In genomic region chr2:5696741-5697521, GRCh38 we compare ENCODE assay signal across 8 cellular contexts. TPM values are rescaled to one million over a fixed set of nuclear protein-coding genes. Genes with fewer than 3 reads are reported as not detected.
DNase-seq lines count a peak whose midpoint lies in the region; ATAC-seq and TF ChIP-seq lines count a peak whose summit lies in the region.

No MANE protein-coding gene starts in this region.

- H3K4me1 Mint-ChIP-seq in neural crest cell (peaks cover 49% of the 10 kb centered on the region), CD14-positive monocyte (peaks cover 2% of the 10 kb centered on the region)
- peaks cover 7% of the 10 kb centered on the region for H3K4me1 Mint-ChIP-seq in CD8-positive, alpha-beta T cell (ENCODE audit: low read depth)

- ATAC-seq in HG03571 (IDR thresholded peaks at IDR 0.05; ENCODE audit: unreplicated experiment): no peak
- ATAC-seq in CD8-positive, alpha-beta T cell: no peak

- intact Hi-C loops in CD14-positive monocyte (cut with micrococcal nuclease): no loop called here
- intact Hi-C loops in CD8-positive, alpha-beta T cell (cut with DNase I, micrococcal nuclease): no loop called here

- peaks cover 28% of the 10 kb centered on the region for H3K27me3 Mint-ChIP-seq in neural crest cell (ENCODE audit: low read depth)
- peaks cover 58 to 82% (median 75%) of the 10 kb centered on the region in 3 donors for H3K27me3 Mint-ChIP-seq in CD14-positive monocyte (ENCODE audit: low read depth in 3 of 3)
- H3K27me3 Mint-ChIP-seq in CD8-positive, alpha-beta T cell (ENCODE audit: low read depth): peaks cover 54% of the 10 kb centered on the region

- POLR2A ChIA-PET in CD8-positive, alpha-beta T cell (lab: Charles Lee): no interaction called here

- CTCF ChIA-PET in CD8-positive, alpha-beta T cell (lab: Charles Lee): no interaction called here

- 0% methylated on average over 72 to 75 of the region's 75 CpGs for whole genome bisulfite sequencing in ectodermal cell, 2 experiments

- no peaks in the 10 kb centered on the region for H3K9me3 ChIP-seq in ectodermal cell (ENCODE audit: control insufficient read depth, low read length)
- H3K9me3 ChIP-seq in CD8-positive, alpha-beta T cell (ENCODE audit: low read length): no peaks in the 10 kb centered on the region

- H3K36me3 Mint-ChIP-seq in neural crest cell (ENCODE audit: low read depth) (peaks cover 56% of the 10 kb centered on the region), CD14-positive monocyte (peaks cover 2 to 3% of the 10 kb centered on the region in 2 donors)
- H3K36me3 Mint-ChIP-seq in CD8-positive, alpha-beta T cell: no peaks in the 10 kb centered on the region

- H3K4me3 ChIP-seq in ectodermal cell (ENCODE audit: insufficient read depth, low read depth, low read length): peak overlapping the region; percentile 98
- H3K4me3 ChIP-seq in CD8-positive, alpha-beta T cell (ENCODE audit: low read depth, low read length): no peak overlapping the region

- H3K27ac Mint-ChIP-seq in neural crest cell (ENCODE audit: unreplicated experiment) (peak overlapping the region; percentile 50), CD14-positive monocyte (no peak overlapping the region)
- H3K27ac Mint-ChIP-seq in CD8-positive, alpha-beta T cell: no peak overlapping the region

- H3K4me1 ChIP-seq in ectodermal cell (ENCODE audit: control insufficient read depth, insufficient read depth, low read length): peaks cover 11% of the 10 kb centered on the region
- H3K4me1 ChIP-seq in CD8-positive, alpha-beta T cell (ENCODE audit: insufficient read depth, low read length): no peaks in the 10 kb centered on the region

- H3K4me3 Mint-ChIP-seq in neural crest cell (peak overlapping the region; percentile 86), CD14-positive monocyte (peak overlapping the region in 1 of 2 donors; percentile 77)
- H3K4me3 Mint-ChIP-seq in CD8-positive, alpha-beta T cell: no peak overlapping the region

- H3K36me3 ChIP-seq in ectodermal cell (ENCODE audit: control insufficient read depth, insufficient read depth, low read length): peaks cover 17% of the 10 kb centered on the region
- no peaks in the 10 kb centered on the region for H3K36me3 ChIP-seq in CD8-positive, alpha-beta T cell (ENCODE audit: insufficient read depth, low read length)

- H3K9me3 Mint-ChIP-seq in neural crest cell: no peaks in the 10 kb centered on the region
- peaks cover 0 to 19% (median 11%) of the 10 kb centered on the region in 7 donors for H3K9me3 Mint-ChIP-seq in CD14-positive monocyte
- H3K9me3 Mint-ChIP-seq in CD8-positive, alpha-beta T cell: no peaks in the 10 kb centered on the region

- peak overlapping the region; percentile 79 for H3K27ac ChIP-seq in ectodermal cell (ENCODE audit: insufficient read depth, low read depth, low read length, poor library complexity, severe bottlenecking)
- no peak overlapping the region for H3K27ac ChIP-seq in CD8-positive, alpha-beta T cell (ENCODE audit: low read depth, low read length)

- peak; percentile 74 for DNase-seq in D341Med (ENCODE audit: low spot score)
- DNase-seq in NCI-H1105 treated with DMSO at 0.1 percent for 48 hours (lab: John Stamatoyannopoulos, UW): peak; percentile 66
- peak; percentile 50 for DNase-seq in neural crest cell (ENCODE audit: low read depth, low spot score)
- DNase-seq in CD14-positive monocyte (ENCODE audit: low spot score): no peak
- DNase-seq in stimulated activated CD4-positive, alpha-beta T cell treated with anti-CD3 and anti-CD28 coated beads, Interleukin-15, amount 100 ng/mL, for 24 hours: no peak
- DNase-seq in CD8-positive, alpha-beta T cell: no peak

- no peaks in the 10 kb centered on the region for H3K27me3 ChIP-seq in ectodermal cell (ENCODE audit: control insufficient read depth, insufficient read depth, low read length, poor library complexity, severe bottlenecking)
- peaks cover 3% of the 10 kb centered on the region for H3K27me3 ChIP-seq in CD8-positive, alpha-beta T cell (ENCODE audit: insufficient read depth, low read length)

- no peak for TF ChIP-seq CTCF in neural crest cell (conservative IDR thresholded peaks at IDR 0.05)
- no peak for TF ChIP-seq CTCF in CD14-positive monocyte (IDR thresholded peaks at IDR 0.05)
- no peak for TF ChIP-seq CTCF in CD8-positive, alpha-beta T cell (IDR thresholded peaks at IDR 0.05)

RNA-seq across cellular contexts. Expression of gene SOX11, which starts 4.7 kb away (rescaled TPM):
- 121 TPM for polyA plus RNA-seq in ectodermal cell (2013, experiment 1 of 4)
- 127 TPM for polyA plus RNA-seq in ectodermal cell (2013, experiment 2 of 4)
- polyA plus RNA-seq in ectodermal cell (2013, experiment 3 of 4): 81.4 TPM
- polyA plus RNA-seq in ectodermal cell (2013, experiment 4 of 4): 87.8 TPM
- 197 and 201 TPM in 2 replicates for total RNA-seq in neural crest cell
- not detected for polyA plus RNA-seq in CD14-positive monocyte
- total RNA-seq in CD8-positive, alpha-beta T cell: not detected

Comparison
In these comparisons a context has a peak if more than half of its experiments do, and no peak if none do; other contexts are left out.
1. DNase-seq: peak in D341Med (single experiment), NCI-H1105 treated with DMSO at 0.1 percent for 48 hours (single experiment) and neural crest cell (single experiment); none in CD14-positive monocyte (single experiment), stimulated activated CD4-positive, alpha-beta T cell treated with anti-CD3 and anti-CD28 coated beads, Interleukin-15, amount 100 ng/mL, for 24 hours (single experiment) and CD8-positive, alpha-beta T cell (0 of 7).
2. RNA of gene SOX11, which starts 4.7 kb away (total RNA-seq): 197 to 201 TPM in neural crest cell; not detected in CD8-positive, alpha-beta T cell; every median in the first group is over 100 times any median in the second.